In the genomic region with DNA sequence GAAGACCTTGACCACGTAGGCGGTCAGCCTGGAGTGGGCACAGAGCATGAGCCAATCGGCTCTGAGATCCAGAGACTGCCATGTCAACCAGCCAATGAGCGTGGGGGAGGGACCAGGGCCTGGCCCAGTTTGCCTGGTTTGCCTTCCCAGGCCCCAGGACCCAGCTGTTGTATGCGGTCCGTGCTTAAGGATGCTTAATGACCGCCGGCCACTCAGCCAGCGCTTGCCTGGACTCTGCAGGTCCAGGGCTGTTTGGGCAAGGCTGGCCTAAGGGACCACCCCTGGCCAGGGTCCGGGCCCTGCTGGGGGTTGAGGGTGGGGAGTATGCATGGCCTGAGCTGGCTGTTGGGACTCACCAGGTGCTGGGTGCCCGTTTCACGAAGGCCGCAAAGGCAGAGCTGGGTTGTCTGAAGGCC, we compare ENCODE assay signal across 2 cellular contexts.
TF ChIP-seq lines count a peak whose summit lies in the region.

No MANE protein-coding gene starts in this region.

TF ChIP-seq in HEK293T, 16 proteins besides CTCF, POLR2A, EP300 and RAD21:
- TF ChIP-seq SUZ12 (IDR thresholded peaks at IDR 0.05) (no peak), ARNT (IDR thresholded peaks at IDR 0.05) (no peak), FOXK2 (IDR thresholded peaks at IDR 0.05) (no peak)
- TF ChIP-seq, protein P1, sequence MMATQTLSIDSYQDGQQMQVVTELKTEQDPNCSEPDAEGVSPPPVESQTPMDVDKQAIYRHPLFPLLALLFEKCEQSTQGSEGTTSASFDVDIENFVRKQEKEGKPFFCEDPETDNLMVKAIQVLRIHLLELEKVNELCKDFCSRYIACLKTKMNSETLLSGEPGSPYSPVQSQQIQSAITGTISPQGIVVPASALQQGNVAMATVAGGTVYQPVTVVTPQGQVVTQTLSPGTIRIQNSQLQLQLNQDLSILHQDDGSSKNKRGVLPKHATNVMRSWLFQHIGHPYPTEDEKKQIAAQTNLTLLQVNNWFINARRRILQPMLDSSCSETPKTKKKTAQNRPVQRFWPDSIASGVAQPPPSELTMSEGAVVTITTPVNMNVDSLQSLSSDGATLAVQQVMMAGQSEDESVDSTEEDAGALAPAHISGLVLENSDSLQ (IDR thresholded peaks at IDR 0.05), result peak; percentile 91
TF ChIP-seq in HEK293T: peak in this region for 1.

TF ChIP-seq in K562, 482 proteins besides CTCF, POLR2A, EP300 and RAD21:
- TF ChIP-seq DACH1 (IDR thresholded peaks at IDR 0.05; ENCODE audit: partially characterized antibody) (no peak), NFYB (IDR thresholded peaks at IDR 0.05; ENCODE audit: extremely low read depth, insufficient read length) (peak; percentile 57), HDAC6 (IDR thresholded peaks at IDR 0.05; ENCODE audit: low read depth, low read length) (no peak), CHD2 (IDR thresholded peaks at IDR 0.05; ENCODE audit: low read depth, low read length) (peak; percentile 60), ZNF324 (CRISPR knock-in tag; IDR thresholded peaks at IDR 0.05) (no peak), NRF1 (conservative IDR thresholded peaks at IDR 0.05 in 1 of 2, IDR thresholded peaks at IDR 0.05 in 1 of 2) (no peak), TAF1 (IDR thresholded peaks at IDR 0.05; ENCODE audit: control insufficient read depth, extremely low read depth, insufficient read depth, low read length, severe bottlenecking) (no peak), FOS (IDR thresholded peaks at IDR 0.05; ENCODE audit: extremely low read depth, insufficient read length) (peak; percentile 63), ASH1L (IDR thresholded peaks at IDR 0.05; ENCODE audit: borderline replicate concordance, low read depth, partially characterized antibody) (peak; percentile 27), ILF3 (IDR thresholded peaks at IDR 0.05; ENCODE audit: borderline replicate concordance) (no peak), CHCHD3 (CRISPR knock-in tag; IDR thresholded peaks at IDR 0.05) (no peak), SMAD3 (CRISPR knock-in tag; conservative IDR thresholded peaks at IDR 0.05) (no peak), RBM25 (IDR thresholded peaks at IDR 0.05; ENCODE audit: low read depth, low read length, severe bottlenecking) (peak; percentile 29), SP2 (IDR thresholded peaks at IDR 0.05; ENCODE audit: extremely low read depth, low read depth, low read length, poor library complexity, severe bottlenecking) (peak; percentile 51), SAFB2 (IDR thresholded peaks at IDR 0.05; ENCODE audit: borderline replicate concordance, low read depth, low read length, severe bottlenecking) (no peak), ZNF124 (CRISPR knock-in tag; IDR thresholded peaks at IDR 0.05) (no peak), MTA2 (IDR thresholded peaks at IDR 0.05; ENCODE audit: low read depth) (no peak), MAFF (IDR thresholded peaks at IDR 0.05; ENCODE audit: low read length) (no peak), TCF7L2 (IDR thresholded peaks at IDR 0.05; ENCODE audit: low read depth, low read length) (no peak)
- TF ChIP-seq, protein P2, sequence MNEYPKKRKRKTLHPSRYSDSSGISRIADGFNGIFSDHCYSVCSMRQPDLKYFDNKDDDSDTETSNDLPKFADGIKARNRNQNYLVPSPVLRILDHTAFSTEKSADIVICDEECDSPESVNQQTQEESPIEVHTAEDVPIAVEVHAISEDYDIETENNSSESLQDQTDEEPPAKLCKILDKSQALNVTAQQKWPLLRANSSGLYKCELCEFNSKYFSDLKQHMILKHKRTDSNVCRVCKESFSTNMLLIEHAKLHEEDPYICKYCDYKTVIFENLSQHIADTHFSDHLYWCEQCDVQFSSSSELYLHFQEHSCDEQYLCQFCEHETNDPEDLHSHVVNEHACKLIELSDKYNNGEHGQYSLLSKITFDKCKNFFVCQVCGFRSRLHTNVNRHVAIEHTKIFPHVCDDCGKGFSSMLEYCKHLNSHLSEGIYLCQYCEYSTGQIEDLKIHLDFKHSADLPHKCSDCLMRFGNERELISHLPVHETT (CRISPR knock-in tag; conservative IDR thresholded peaks at IDR 0.05 in 1 of 2, IDR thresholded peaks at IDR 0.05 in 1 of 2), result no peak
- TF ChIP-seq, protein P1 (IDR thresholded peaks at IDR 0.05), result peak; percentile 94
- TF ChIP-seq, protein P3, sequence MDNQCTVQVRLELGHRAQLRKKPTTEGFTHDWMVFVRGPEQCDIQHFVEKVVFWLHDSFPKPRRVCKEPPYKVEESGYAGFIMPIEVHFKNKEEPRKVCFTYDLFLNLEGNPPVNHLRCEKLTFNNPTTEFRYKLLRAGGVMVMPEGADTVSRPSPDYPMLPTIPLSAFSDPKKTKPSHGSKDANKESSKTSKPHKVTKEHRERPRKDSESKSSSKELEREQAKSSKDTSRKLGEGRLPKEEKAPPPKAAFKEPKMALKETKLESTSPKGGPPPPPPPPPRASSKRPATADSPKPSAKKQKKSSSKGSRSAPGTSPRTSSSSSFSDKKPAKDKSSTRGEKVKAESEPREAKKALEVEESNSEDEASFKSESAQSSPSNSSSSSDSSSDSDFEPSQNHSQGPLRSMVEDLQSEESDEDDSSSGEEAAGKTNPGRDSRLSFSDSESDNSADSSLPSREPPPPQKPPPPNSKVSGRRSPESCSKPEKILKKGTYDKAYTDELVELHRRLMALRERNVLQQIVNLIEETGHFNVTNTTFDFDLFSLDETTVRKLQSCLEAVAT (IDR thresholded peaks at IDR 0.05), result no peak
- TF ChIP-seq, protein P4, sequence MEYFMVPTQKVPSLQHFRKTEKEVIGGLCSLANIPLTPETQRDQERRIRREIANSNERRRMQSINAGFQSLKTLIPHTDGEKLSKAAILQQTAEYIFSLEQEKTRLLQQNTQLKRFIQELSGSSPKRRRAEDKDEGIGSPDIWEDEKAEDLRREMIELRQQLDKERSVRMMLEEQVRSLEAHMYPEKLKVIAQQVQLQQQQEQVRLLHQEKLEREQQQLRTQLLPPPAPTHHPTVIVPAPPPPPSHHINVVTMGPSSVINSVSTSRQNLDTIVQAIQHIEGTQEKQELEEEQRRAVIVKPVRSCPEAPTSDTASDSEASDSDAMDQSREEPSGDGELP (CRISPR knock-in tag; IDR thresholded peaks at IDR 0.05; ENCODE audit: borderline replicate concordance), result peak; percentile 10; the same call in 1 of the 2 replicates
- TF ChIP-seq, protein P5, sequence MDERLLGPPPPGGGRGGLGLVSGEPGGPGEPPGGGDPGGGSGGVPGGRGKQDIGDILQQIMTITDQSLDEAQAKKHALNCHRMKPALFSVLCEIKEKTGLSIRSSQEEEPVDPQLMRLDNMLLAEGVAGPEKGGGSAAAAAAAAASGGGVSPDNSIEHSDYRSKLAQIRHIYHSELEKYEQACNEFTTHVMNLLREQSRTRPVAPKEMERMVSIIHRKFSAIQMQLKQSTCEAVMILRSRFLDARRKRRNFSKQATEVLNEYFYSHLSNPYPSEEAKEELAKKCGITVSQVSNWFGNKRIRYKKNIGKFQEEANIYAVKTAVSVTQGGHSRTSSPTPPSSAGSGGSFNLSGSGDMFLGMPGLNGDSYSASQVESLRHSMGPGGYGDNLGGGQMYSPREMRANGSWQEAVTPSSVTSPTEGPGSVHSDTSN (CRISPR knock-in tag; IDR thresholded peaks at IDR 0.05; ENCODE audit: low read depth), result peak; percentile 50; the same call in 1 of the 2 replicates
- TF ChIP-seq, protein P5 (tag; conservative IDR thresholded peaks at IDR 0.05; ENCODE audit: low read depth), result no peak
